ENCODE assay signal across 15 cellular contexts in genomic region chr7:5229451-5230271, GRCh38. TPM values are rescaled to one million over a fixed set of nuclear protein-coding genes. Genes with fewer than 3 reads are reported as not detected.
DNase-seq lines count a peak whose midpoint lies in the region; ATAC-seq and TF ChIP-seq lines count a peak whose summit lies in the region.
"Had no signal": no experiment of that assay in that cellular context is flagged by ENCODE, and none has a peak within 500 bp of the region (broad histone marks: within the 10 kb centered on the region; RNA-seq: fewer than 3 reads in every experiment).

No MANE protein-coding gene starts in this region.

- peaks cover 0 to 87% (median 72%) of the 10 kb centered on the region in 9 donors for H3K36me3 ChIP-seq in heart right ventricle
- peaks cover 39% of the 10 kb centered on the region for H3K36me3 ChIP-seq in OCI-LY7 (ENCODE audit: insufficient read depth, low read length)
- peaks cover 83% of the 10 kb centered on the region for H3K36me3 ChIP-seq in lower lobe of right lung
- H3K36me3 ChIP-seq: neural progenitor cell had no signal

- no peak overlapping the region for H3K27ac Mint-ChIP-seq in glutamatergic neuron (ENCODE audit: unreplicated experiment)
- H3K27ac Mint-ChIP-seq: neural progenitor cell had no signal

- intact Hi-C loops in left ventricle myocardium superior (cut with micrococcal nuclease) (loop anchor here (10.0 kb wide), 1 partner anchor 225 kb away; no protein-coding TSS in a partner anchor), heart right ventricle (cut with DNase I) (loop anchor here in 1 of 10 donors (10.0 kb wide), 1 partner anchor 105 kb away; no protein-coding TSS in a partner anchor), OCI-LY7 (cut with micrococcal nuclease; ENCODE audit: unreplicated experiment) (no loop called here), lower lobe of right lung (cut with DNase I) (no loop called here)

- H3K9me3 Mint-ChIP-seq in glutamatergic neuron (ENCODE audit: unreplicated experiment) = peaks cover 4% of the 10 kb centered on the region
- H3K9me3 Mint-ChIP-seq: neural progenitor cell had no signal

- peaks cover 4% of the 10 kb centered on the region for H3K36me3 Mint-ChIP-seq in glutamatergic neuron (ENCODE audit: unreplicated experiment)

- no peaks in the 10 kb centered on the region for H3K27me3 Mint-ChIP-seq in glutamatergic neuron (ENCODE audit: unreplicated experiment)

- BruUV-seq in OCI-LY7 (replicated peaks; lab: Mats Ljungman, UMichigan) = no TSS peak

- no peak overlapping the region for H3K4me3 Mint-ChIP-seq in glutamatergic neuron (ENCODE audit: unreplicated experiment)
- H3K4me3 Mint-ChIP-seq: neural progenitor cell had no signal

- POLR2A ChIA-PET in OCI-LY7 (lab: Charles Lee) = interaction anchor here (0.6 to 3.1 kb wide), 3 partner anchors 10 to 12 kb away, joined by 4 to 16 read pairs (median 5); no protein-coding TSS in a partner anchor

- H3K4me1 ChIP-seq in heart right ventricle (peaks cover 0 to 35% (median 6%) of the 10 kb centered on the region in 9 donors), OCI-LY7 (ENCODE audit: insufficient read depth, low read length, poor library complexity, severe bottlenecking) (peaks cover 46% of the 10 kb centered on the region), lower lobe of right lung (peaks cover 35% of the 10 kb centered on the region)

- in situ Hi-C loops in G401 (cut with HindIII; ENCODE audit: low sequenced_read_pairs) = no loop called here

- no peaks in the 10 kb centered on the region for H4K20me1 ChIP-seq in OCI-LY7 (ENCODE audit: insufficient read depth, low read length)

- no peaks in the 10 kb centered on the region for H3K79me2 ChIP-seq in OCI-LY7 (ENCODE audit: insufficient read depth, low read depth, low read length)

- ATAC-seq in left ventricle myocardium superior (no peak), heart right ventricle (no peak), lower lobe of right lung (no peak)
- ATAC-seq: stimulated activated naive CD8-positive, alpha-beta T cell treated with anti-CD3 and anti-CD28 coated beads, Interleukin-15, Interleukin-2, amounts not matched to agents 100 U/mL and 50 U/mL, for 24 hours had no signal

- no peak overlapping the region for H3K4me3 ChIP-seq in heart right ventricle
- H3K4me3 ChIP-seq in OCI-LY7 (ENCODE audit: low read depth, low read length, poor library complexity, severe bottlenecking) = no peak overlapping the region
- no peak overlapping the region for H3K4me3 ChIP-seq in lower lobe of right lung
- H3K4me3 ChIP-seq: GM23248, neural progenitor cell had no signal

- H2AFZ ChIP-seq in OCI-LY7 (ENCODE audit: low read length) = no peak overlapping the region
- H2AFZ ChIP-seq: GM23248, neural progenitor cell had no signal

- CTCF ChIA-PET in OCI-LY7 (lab: Charles Lee; ENCODE audit: unreplicated experiment) = no interaction called here

- WGBS in heart right ventricle, 2 donors = 91 to 92% methylated on average over 27 of the region's 27 CpGs

- H3K27ac ChIP-seq in heart right ventricle = no peak overlapping the region
- H3K27ac ChIP-seq in OCI-LY7 (ENCODE audit: low read depth, low read length, poor library complexity, severe bottlenecking) = no peak overlapping the region
- peak overlapping the region; percentile 11 for H3K27ac ChIP-seq in lower lobe of right lung
- H3K27ac ChIP-seq: GM23248, neural progenitor cell had no signal

- peak overlapping the region; percentile 64; the same call in 1 of the 2 replicates for H3K4me2 ChIP-seq in OCI-LY7 (ENCODE audit: low read length)
- H3K4me2 ChIP-seq: neural progenitor cell had no signal

- H3K9me3 ChIP-seq in heart right ventricle = no peaks in the 10 kb centered on the region
- H3K9me3 ChIP-seq in OCI-LY7 (ENCODE audit: low read length) = no peaks in the 10 kb centered on the region
- H3K9me3 ChIP-seq in lower lobe of right lung = no peaks in the 10 kb centered on the region

- H3K27me3 ChIP-seq in heart right ventricle (no peaks in the 10 kb centered on the region), lower lobe of right lung (ENCODE audit: low read depth) (no peaks in the 10 kb centered on the region)
- H3K27me3 ChIP-seq: neural progenitor cell had no signal

- H3K4me1 Mint-ChIP-seq in glutamatergic neuron (ENCODE audit: low read depth, unreplicated experiment) = no peaks in the 10 kb centered on the region

- peak; percentile 19 for DNase-seq in left ventricle myocardium superior
- no peak for DNase-seq in heart right ventricle
- peak; percentile 36 for DNase-seq in OCI-LY7 (ENCODE audit: low spot score)
- DNase-seq in lower lobe of right lung = peak; percentile 34
- no peak for DNase-seq in G401 (ENCODE audit: low spot score)
- no peak for DNase-seq in glutamatergic neuron
- no peak for DNase-seq in stimulated activated CD4-positive, alpha-beta T cell treated with anti-CD3 and anti-CD28 coated beads, Interleukin-4, amount 100 ng/mL, for 1 hour
- no peak for DNase-seq in 8988T
- DNase-seq: activated CD4-positive, alpha-beta T cell treated with anti-CD3 and anti-CD28 coated beads, Interleukin-2, amount 50 U/mL, for 4 hours; GM23248; mesendoderm; NCI-H526 treated with DMSO at 0.1 percent for 48 hours; stimulated activated naive CD8-positive, alpha-beta T cell treated with anti-CD3 and anti-CD28 coated beads, Interleukin-15, Interleukin-2, amounts not matched to agents 100 U/mL and 50 U/mL, for 24 hours; SW 1271 had no signal

- H3K9me2 ChIP-seq in OCI-LY7 (ENCODE audit: insufficient read depth, low read length) = no peaks in the 10 kb centered on the region

- no peak for TF ChIP-seq CTCF in heart right ventricle (IDR thresholded peaks at IDR 0.05)
- TF ChIP-seq CTCF in OCI-LY7 (conservative IDR thresholded peaks at IDR 0.05; ENCODE audit: low read length) = no peak
- TF ChIP-seq CTCF in lower lobe of right lung (IDR thresholded peaks at IDR 0.05) = no peak
- TF ChIP-seq CTCF in glutamatergic neuron (IDR thresholded peaks at IDR 0.05; ENCODE audit: partially characterized antibody, unreplicated experiment) = no peak

RNA-seq across cellular contexts. Expression of gene WIPI2, which starts 39.6 kb away (rescaled TPM):
- total RNA-seq in left ventricle myocardium superior (50.8 TPM), heart right ventricle (10 to 100 TPM; 38.2 to 60.7 (median 48.6) TPM), OCI-LY7 (2022) (63.6 and 74.3 TPM in 2 replicates), lower lobe of right lung (59.8 TPM), glutamatergic neuron (ENCODE audit: unreplicated experiment) (59.5 TPM)
- 10 to 100 TPM; 15.9 to 33.4 TPM for polyA plus RNA-seq in heart right ventricle
- 37.1 and 51.5 TPM in 2 replicates for total RNA-seq in OCI-LY7 (2014; rRNA removed; shearing (Covaris generic))
- total RNA-seq in G401 (2014; rRNA removed; shearing (Covaris generic)) = 76.5 and 86.5 TPM in 2 replicates

RNA-seq across cellular contexts. Expression of gene SLC29A4, which starts 53.1 kb away (rescaled TPM):
- total RNA-seq in left ventricle myocardium superior (2.3 TPM), heart right ventricle (1 to 10 TPM in 9 of 10 donors, under 1 TPM in 1; 0.94 to 4.5 (median 1.9) TPM), OCI-LY7 (2022) (0.44 and 0.67 TPM in 2 replicates), lower lobe of right lung (2.7 TPM), glutamatergic neuron (ENCODE audit: unreplicated experiment) (30.5 TPM)
- polyA plus RNA-seq in heart right ventricle = 1 to 10 TPM; 4.4 to 5.3 TPM
- 0.06 TPM in 1 of 2 replicates, not detected in the other for total RNA-seq in OCI-LY7 (2014; rRNA removed; shearing (Covaris generic))
- total RNA-seq in G401 (2014; rRNA removed; shearing (Covaris generic)) = 12.5 and 15.1 TPM in 2 replicates

Comparison
In these comparisons a context has a peak if more than half of its experiments do, and no peak if none do; other contexts are left out.
1. DNase-seq: peak in left ventricle myocardium superior (single experiment), OCI-LY7 (single experiment) and lower lobe of right lung (single experiment); none in heart right ventricle (0 of 2), G401 (single experiment), glutamatergic neuron (single experiment), stimulated activated CD4-positive, alpha-beta T cell treated with anti-CD3 and anti-CD28 coated beads, Interleukin-4, amount 100 ng/mL, for 1 hour (single experiment) and 8988T (single experiment).